31 cellular contexts compared by ENCODE assay signal in the genomic region with DNA sequence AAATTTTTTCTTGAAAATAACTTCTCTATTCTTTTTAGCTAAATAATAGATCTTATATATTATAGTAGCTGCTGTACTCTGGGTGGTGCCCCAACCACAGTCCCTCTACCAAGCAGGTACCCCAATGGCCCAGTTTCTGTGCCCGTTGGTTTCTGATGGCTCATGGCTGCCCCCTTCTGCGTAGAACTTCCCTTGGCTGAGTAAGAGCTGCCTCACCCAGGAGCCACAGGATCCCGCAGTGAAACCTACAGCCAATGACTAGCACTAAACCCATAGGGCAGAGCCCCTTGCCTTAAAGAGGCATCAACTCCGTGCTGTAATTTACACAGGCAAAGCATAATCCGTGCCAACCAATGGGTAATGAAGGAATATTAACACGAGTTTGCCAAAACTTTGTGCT.
DNase-seq lines count a peak whose midpoint lies in the region; ATAC-seq and TF ChIP-seq lines count a peak whose summit lies in the region.
"Had no signal": no experiment of that assay in that cellular context is flagged by ENCODE, and none has a peak within 500 bp of the region (broad histone marks: within the 10 kb centered on the region; RNA-seq: fewer than 3 reads in every experiment).

No MANE protein-coding gene starts in this region.

- no peaks in the 10 kb centered on the region for H3F3A ChIP-seq in PC-3 (ENCODE audit: low read length, unreplicated experiment)

- H4K20me1 ChIP-seq in PC-3 (ENCODE audit: low read length) = no peaks in the 10 kb centered on the region

- TF ChIP-seq POLR2A in gastroesophageal sphincter (IDR thresholded peaks at IDR 0.05) = no peak

- ATAC-seq in PC-3 (peak; percentile 60; the same call in 1 of the 2 replicates), T-cell (replicated peaks in 1 of 4) (no peak), gastroesophageal sphincter (no peak)
- ATAC-seq: HCT116; left lung; SK-N-SH treated with all-trans-retinoic acid at 6 μM for 48 hours; stimulated activated naive B cell treated with anti-CD40 and anti-IgM and Interleukin-4, amounts not matched to agents 10 μg/mL and 1 μg/mL and 100 μg/mL, for 72 hours; T-helper 17 cell had no signal

- H2AFZ ChIP-seq in PC-3 (ENCODE audit: low read length) = no peak overlapping the region

- H3K27ac ChIP-seq in PC-3 (ENCODE audit: low read length) (no peak overlapping the region), gastroesophageal sphincter (no peak overlapping the region)
- H3K27ac ChIP-seq: left lung, ovary had no signal

- H3K4me3 ChIP-seq in PC-3 (ENCODE audit: low read length) = no peak overlapping the region
- H3K4me3 ChIP-seq in epithelial cell of proximal tubule (ENCODE audit: low read depth, low read length) = no peak overlapping the region
- no peak overlapping the region for H3K4me3 ChIP-seq in gastroesophageal sphincter
- H3K4me3 ChIP-seq: left lung, ovary had no signal

- H3K4me2 ChIP-seq in PC-3 (ENCODE audit: low read length) = no peak overlapping the region

- H3K27me3 ChIP-seq in PC-3 (ENCODE audit: low read length) (peaks cover 68% of the 10 kb centered on the region), gastroesophageal sphincter (no peaks in the 10 kb centered on the region)
- H3K27me3 ChIP-seq: left lung, ovary had no signal

- CTCF ChIA-PET in PC-3 (lab: Charles Lee) (interaction anchor here (0.6 to 1.9 kb wide), 2 partner anchors 12 to 45 kb away, joined by 3 to 6 read pairs; no protein-coding TSS in a partner anchor), T-cell (lab: Charles Lee) (no interaction called here)

- H3K4me1 ChIP-seq in PC-3 (ENCODE audit: insufficient read depth, low read length) (no peaks in the 10 kb centered on the region), gastroesophageal sphincter (peaks cover 0 to 6% (median 0%) of the 10 kb centered on the region in 3 donors)
- H3K4me1 ChIP-seq: left lung had no signal

- no peak overlapping the region for H3K4me3 Mint-ChIP-seq in T-cell
- H3K4me3 Mint-ChIP-seq: activated CD4-positive, alpha-beta memory T cell treated with anti-CD3 and anti-CD28 coated beads for 36 hours; activated naive CD4-positive, alpha-beta T cell treated with anti-CD3 and anti-CD28 coated beads, Interleukin-2, amount 10 ng/mL, durations not matched to agents 7 days and 5 days; brain; stimulated activated naive B cell treated with anti-CD40 and anti-IgM and Interleukin-4, amounts not matched to agents 10 μg/mL and 1 μg/mL and 100 μg/mL, for 72 hours; T-helper 17 cell; type B pancreatic cell had no signal

- intact Hi-C loops in PC-3 (cut with micrococcal nuclease) = no loop called here

- TF ChIP-seq EP300 in gastroesophageal sphincter (IDR thresholded peaks at IDR 0.05) = no peak

- H3K9ac ChIP-seq in PC-3 (ENCODE audit: low read length) = no peak overlapping the region

- no peaks in the 10 kb centered on the region for H3K9me2 ChIP-seq in PC-3 (replicated peaks; ENCODE audit: low read length)

- no peaks in the 10 kb centered on the region for H3K36me3 ChIP-seq in PC-3 (ENCODE audit: low read depth, low read length)
- H3K36me3 ChIP-seq in gastroesophageal sphincter = no peaks in the 10 kb centered on the region
- H3K36me3 ChIP-seq: left lung, ovary had no signal

- no peaks in the 10 kb centered on the region for H3K36me3 Mint-ChIP-seq in T-cell
- H3K36me3 Mint-ChIP-seq: activated CD4-positive, alpha-beta memory T cell treated with anti-CD3 and anti-CD28 coated beads for 36 hours; activated naive CD4-positive, alpha-beta T cell treated with anti-CD3 and anti-CD28 coated beads, Interleukin-2, amount 10 ng/mL, durations not matched to agents 7 days and 5 days; brain; stimulated activated naive B cell treated with anti-CD40 and anti-IgM and Interleukin-4, amounts not matched to agents 10 μg/mL and 1 μg/mL and 100 μg/mL, for 72 hours; type B pancreatic cell had no signal

- no peaks in the 10 kb centered on the region for H3K4me1 Mint-ChIP-seq in T-cell
- H3K4me1 Mint-ChIP-seq: activated naive CD4-positive, alpha-beta T cell treated with anti-CD3 and anti-CD28 coated beads, Interleukin-2, amount 10 ng/mL, durations not matched to agents 7 days and 5 days; stimulated activated naive B cell treated with anti-CD40 and anti-IgM and Interleukin-4, amounts not matched to agents 10 μg/mL and 1 μg/mL and 100 μg/mL, for 72 hours; T-helper 17 cell had no signal

- no peaks in the 10 kb centered on the region for H3K79me2 ChIP-seq in PC-3 (ENCODE audit: low read length)

- no peaks in the 10 kb centered on the region for H3K27me3 Mint-ChIP-seq in T-cell
- H3K27me3 Mint-ChIP-seq: activated CD4-positive, alpha-beta memory T cell treated with anti-CD3 and anti-CD28 coated beads for 36 hours; activated naive CD4-positive, alpha-beta T cell treated with anti-CD3 and anti-CD28 coated beads, Interleukin-2, amount 10 ng/mL, durations not matched to agents 7 days and 5 days; stimulated activated naive B cell treated with anti-CD40 and anti-IgM and Interleukin-4, amounts not matched to agents 10 μg/mL and 1 μg/mL and 100 μg/mL, for 72 hours; T-helper 17 cell had no signal

- H3K9me3 Mint-ChIP-seq in T-cell = peaks cover 2 to 7% (median 4%) of the 10 kb centered on the region in 3 donors
- H3K9me3 Mint-ChIP-seq: activated naive CD4-positive, alpha-beta T cell treated with anti-CD3 and anti-CD28 coated beads, Interleukin-2, amount 10 ng/mL, durations not matched to agents 7 days and 5 days; stimulated activated naive B cell treated with anti-CD40 and anti-IgM and Interleukin-4, amounts not matched to agents 10 μg/mL and 1 μg/mL and 100 μg/mL, for 72 hours; type B pancreatic cell had no signal

- peak; percentile 45 for DNase-seq in NCI-H82 (lab: John Stamatoyannopoulos, UW)
- DNase-seq in NCI-H82 treated with DMSO at 0.1 percent for 48 hours (lab: John Stamatoyannopoulos, UW; ENCODE audit: unreplicated experiment) = no peak
- DNase-seq in PC-3 = peak; percentile 20
- DNase-seq in epithelial cell of proximal tubule (ENCODE audit: low read depth) = no peak
- DNase-seq in T-cell = no peak
- DNase-seq in activated naive CD4-positive, alpha-beta T cell treated with anti-CD3 and anti-CD28 coated beads, Interleukin-2, amount 50 U/mL, for 16 hours = no peak
- no peak for DNase-seq in hypothalamus (lab: John Stamatoyannopoulos, UW)
- DNase-seq: 8988T; activated CD4-positive, alpha-beta memory T cell treated with anti-CD3 and anti-CD28 coated beads for 36 hours; activated CD4-positive, alpha-beta T cell treated with anti-CD3 and anti-CD28 coated beads for 1 hour; activated CD8-positive, alpha-beta memory T cell treated with anti-CD3 and anti-CD28 coated beads, Interleukin-2, amount 50 U/mL, for 4 hours; activated naive CD4-positive, alpha-beta T cell treated with anti-CD3 and anti-CD28 coated beads, Interleukin-2, amount 10 ng/mL, durations not matched to agents 7 days and 5 days; cerebellar nuclear complex; hippocampal formation; IMR-90; islet precursor cell; left lung; mesenchymal stem cell; NCI-H1048; NCI-H1694 treated with DMSO at 0.1 percent for 48 hours; NCI-H2171; NCI-H510A; ovary; stimulated activated naive B cell treated with anti-CD40 and anti-IgM and Interleukin-4, amounts not matched to agents 10 μg/mL and 1 μg/mL and 100 μg/mL, for 72 hours; substantia nigra; T-helper 17 cell had no signal

- POLR2A ChIA-PET in PC-3 (lab: Charles Lee; ENCODE audit: unreplicated experiment) = no interaction called here
- POLR2A ChIA-PET in T-cell (lab: Charles Lee) = no interaction called here

- TF ChIP-seq CTCF in PC-3 (conservative IDR thresholded peaks at IDR 0.05; ENCODE audit: low read depth, low read length) (peak; percentile 32; the same call in 1 of the 2 replicates), epithelial cell of proximal tubule (conservative IDR thresholded peaks at IDR 0.05; ENCODE audit: low read depth, low read length) (peak; percentile 11), gastroesophageal sphincter (IDR thresholded peaks at IDR 0.05) (no peak)

- no peak overlapping the region for H3K27ac Mint-ChIP-seq in T-cell
- H3K27ac Mint-ChIP-seq: activated CD4-positive, alpha-beta memory T cell treated with anti-CD3 and anti-CD28 coated beads for 36 hours; activated naive CD4-positive, alpha-beta T cell treated with anti-CD3 and anti-CD28 coated beads, Interleukin-2, amount 10 ng/mL, durations not matched to agents 7 days and 5 days; brain; stimulated activated naive B cell treated with anti-CD40 and anti-IgM and Interleukin-4, amounts not matched to agents 10 μg/mL and 1 μg/mL and 100 μg/mL, for 72 hours; T-helper 17 cell; type B pancreatic cell had no signal

- H3K9me3 ChIP-seq in PC-3 (ENCODE audit: low read length) (no peaks in the 10 kb centered on the region), gastroesophageal sphincter (no peaks in the 10 kb centered on the region)
- H3K9me3 ChIP-seq: left lung, ovary had no signal

- no TSS peak for BruUV-seq in PC-3 (replicated peaks; lab: Mats Ljungman, UMichigan)

- whole genome bisulfite sequencing in gastroesophageal sphincter (ENCODE audit: low coverage in 1 of 2), 2 donors = 65 to 75% methylated on average over 3 to 6 of the region's 6 CpGs

Comparison
In these comparisons a context has a peak if more than half of its experiments do, and no peak if none do; other contexts are left out.
1. DNase-seq: peak in NCI-H82 (single experiment) and PC-3 (single experiment); none in NCI-H82 treated with DMSO at 0.1 percent for 48 hours (single experiment), epithelial cell of proximal tubule (single experiment), T-cell (0 of 34), activated naive CD4-positive, alpha-beta T cell treated with anti-CD3 and anti-CD28 coated beads, Interleukin-2, amount 50 U/mL, for 16 hours (single experiment) and hypothalamus (0 of 51).
2. CTCF ChIP-seq: peak in PC-3 (single experiment) and epithelial cell of proximal tubule (single experiment); none in gastroesophageal sphincter (0 of 4).